In genomic region chr3:169968224-169968623, GRCh38 we compare ENCODE assay signal across 9 cellular contexts. TPM values are rescaled to one million over a fixed set of nuclear protein-coding genes. Genes with fewer than 3 reads are reported as not detected.
A peak's percentile ranks its signal among the peaks of the same experiment; 100 is the strongest.
DNase-seq lines count a peak whose midpoint lies in the region; ATAC-seq, FAIRE-seq and TF ChIP-seq lines count a peak whose summit lies in the region.
"Had no signal": no experiment of that assay in that cellular context is flagged by ENCODE, and none has a peak within 500 bp of the region (broad histone marks: within the 10 kb centered on the region; RNA-seq: fewer than 3 reads in every experiment).

No MANE protein-coding gene starts in this region.

- H3K36me3 ChIP-seq in gastrocnemius medialis, result no peaks in the 10 kb centered on the region
- H3K36me3 ChIP-seq: gastroesophageal sphincter had no signal

- intact Hi-C loops in gastrocnemius medialis (cut with DNase I; ENCODE audit: low total_unique reads), result loop anchor here (5.0 kb wide), 1 partner anchor 196 kb away; the partner anchor contains the start of gene MYNN

- TF ChIP-seq CTCF in WI38 (IDR thresholded peaks at IDR 0.05; ENCODE audit: low read depth, low read length) (no peak), fibroblast of the aortic adventitia (IDR thresholded peaks at IDR 0.05; ENCODE audit: insufficient read depth, low read length) (no peak), gastrocnemius medialis (IDR thresholded peaks at IDR 0.05 in 4 of 5, conservative IDR thresholded peaks at IDR 0.05 in 1 of 5) (no peak)

- DNase-seq in H54 (ENCODE audit: insufficient read length, low spot score) (no peak), fibroblast of the aortic adventitia (ENCODE audit: low read depth) (no peak), gastrocnemius medialis (no peak), pons (ENCODE audit: low spot score) (no peak), ecto neural progenitor cell (ENCODE audit: low spot score) (no peak)
- no peak for DNase-seq in stimulated activated CD4-positive, alpha-beta T cell treated with anti-CD3 and anti-CD28 coated beads, Interleukin-2, amount 100 ng/mL, for 48 hours
- DNase-seq: NCI-H2081 treated with DMSO at 0.1 percent for 48 hours had no signal

- in situ Hi-C loops in gastrocnemius medialis (cut with MboI; ENCODE audit: low sequenced_read_pairs in 4 of 4), result loop anchor here in 1 of 4 donors (10.0 kb wide), 1 partner anchor 193 kb away; the partner anchor contains the start of gene MYNN

- peak overlapping the region; percentile 94 to 97 (median 96) for H3K27ac ChIP-seq in gastrocnemius medialis

- H3K4me3 ChIP-seq in WI38 (ENCODE audit: low read depth, low read length) (peak overlapping the region; percentile 79), fibroblast of the aortic adventitia (ENCODE audit: low read depth, low read length) (peak overlapping the region; percentile 93), gastrocnemius medialis (peak overlapping the region; percentile 72 to 97 (median 88))

- ATAC-seq in gastrocnemius medialis, result no peak
- ATAC-seq: gastroesophageal sphincter had no signal

- FAIRE-seq in H54 (lab: Jason Lieb, UNC), result peak; percentile 33

- no peaks in the 10 kb centered on the region for H3K27me3 ChIP-seq in gastrocnemius medialis
- H3K27me3 ChIP-seq: gastroesophageal sphincter had no signal

- H3K4me1 ChIP-seq in gastrocnemius medialis, result peaks cover 32 to 48% of the 10 kb centered on the region in 2 donors

- TF ChIP-seq POLR2A in H54 (IDR thresholded peaks at IDR 0.05; ENCODE audit: low read depth, low read length) (no peak), gastrocnemius medialis (IDR thresholded peaks at IDR 0.05) (no peak)

- no peaks in the 10 kb centered on the region for H3K9me3 ChIP-seq in gastrocnemius medialis
- H3K9me3 ChIP-seq: gastroesophageal sphincter had no signal

RNA-seq across cellular contexts. Expression of gene SEC62, which starts 1.6 kb away (rescaled TPM):
- total RNA-seq in fibroblast of the aortic adventitia (ENCODE audit: low replicate concordance) (52.3 and 71.0 TPM in 2 replicates), gastrocnemius medialis (10 to 100 TPM; 22.6 to 42.8 (median 30.4) TPM)

RNA-seq across cellular contexts. Expression of gene SAMD7, which starts 56.9 kb away (rescaled TPM):
- not detected in 2 replicates for total RNA-seq in fibroblast of the aortic adventitia (ENCODE audit: low replicate concordance)
- not detected for total RNA-seq in gastrocnemius medialis
- total RNA-seq: gastroesophageal sphincter had no signal
